ENCODE assay signal across 17 cellular contexts in genomic region chr5:72283358-72283757, GRCh38. TPM values are rescaled to one million over a fixed set of nuclear protein-coding genes. Genes with fewer than 3 reads are reported as not detected.
A peak's percentile ranks its signal among the peaks of the same experiment; 100 is the strongest.
DNase-seq lines count a peak whose midpoint lies in the region; ATAC-seq, FAIRE-seq and TF ChIP-seq lines count a peak whose summit lies in the region.
"Had no signal": no experiment of that assay in that cellular context is flagged by ENCODE, and none has a peak within 500 bp of the region (broad histone marks: within the 10 kb centered on the region; RNA-seq: fewer than 3 reads in every experiment).

No MANE protein-coding gene starts in this region.

- TF ChIP-seq RAD21 in A549 (conservative IDR thresholded peaks at IDR 0.05 in 1 of 2, IDR thresholded peaks at IDR 0.05 in 1 of 2), result no peak

- no peak for FAIRE-seq in A549 (lab: Jason Lieb, UNC)
- FAIRE-seq: small intestine had no signal

- H3K36me3 ChIP-seq in mesodermal cell (ENCODE audit: control insufficient read depth, insufficient read depth, low read length), result peaks cover 29% of the 10 kb centered on the region
- H3K36me3 ChIP-seq in effector memory CD4-positive, alpha-beta T cell (ENCODE audit: control insufficient read depth, insufficient read depth, low read length), result peaks cover 13% of the 10 kb centered on the region
- H3K36me3 ChIP-seq: thoracic aorta had no signal

- WGBS in A549 (ENCODE audit: missing lambda C conversion rate), result 86% methylated on average over 2 of the region's 2 CpGs
- 92 to 100% methylated on average over 2 of the region's 2 CpGs for WGBS in mesodermal cell (ENCODE audit: insufficient coverage in 2 of 2), 2 experiments
- WGBS in lower leg skin, 2 donors, result 67 to 82% methylated on average over 2 of the region's 2 CpGs

- no peaks in the 10 kb centered on the region for H3K27me3 ChIP-seq in effector memory CD4-positive, alpha-beta T cell (replicated peaks; ENCODE audit: control insufficient read depth, insufficient read depth, low read length, poor library complexity, severe bottlenecking)

- H3K4me3 ChIP-seq in A549 (no peak overlapping the region), mesodermal cell (ENCODE audit: extremely low read depth, insufficient read depth, low read length, poor library complexity, severe bottlenecking) (no peak overlapping the region), lower leg skin (ENCODE audit: low read depth, poor library complexity, severe bottlenecking) (no peak overlapping the region)
- H3K4me3 ChIP-seq in effector memory CD4-positive, alpha-beta T cell (ENCODE audit: insufficient read depth, low read depth, low read length, poor library complexity, severe bottlenecking), result no peak overlapping the region
- H3K4me3 ChIP-seq: thoracic aorta had no signal

- CTCF ChIA-PET in A549 (lab: Yijun Ruan, JAX), result interaction anchor here (1.2 to 1.8 kb wide), 3 partner anchors 25 to 501 kb away, joined by 4 to 7 read pairs (median 5); no protein-coding TSS in a partner anchor

- H3K27ac ChIP-seq in A549, result peak overlapping the region; percentile 80 to 83
- H3K27ac ChIP-seq in epithelial cell of prostate, result peak overlapping the region; percentile 73
- H3K27ac ChIP-seq in mesodermal cell (ENCODE audit: low read depth, low read length, severe bottlenecking), result peak overlapping the region; percentile 16
- H3K27ac ChIP-seq in effector memory CD4-positive, alpha-beta T cell (ENCODE audit: insufficient read depth, low read length, poor library complexity, severe bottlenecking), result no peak overlapping the region

- no peak for TF ChIP-seq CTCF in A549 (IDR thresholded peaks at IDR 0.05)
- no peak for TF ChIP-seq CTCF in lower leg skin (IDR thresholded peaks at IDR 0.05)

- no peak for DNase-seq in A549 (ENCODE audit: low read depth in 1 of 2, low spot score in 1 of 2)
- peak; percentile 41 for DNase-seq in RPMI7951 (ENCODE audit: low read depth)
- DNase-seq in epithelial cell of prostate (ENCODE audit: low read depth, low spot score), result no peak
- DNase-seq in NCI-H146 treated with DMSO at 0.1 percent for 48 hours (lab: John Stamatoyannopoulos, UW; ENCODE audit: unreplicated experiment), result no peak
- no peak for DNase-seq in 8988T
- no peak for DNase-seq in lower leg skin (ENCODE audit: low spot score in 2 of 2)
- DNase-seq in effector memory CD4-positive, alpha-beta T cell, result no peak
- DNase-seq: activated CD4-positive, alpha-beta T cell treated with anti-CD3 and anti-CD28 coated beads for 1 hour; activated naive CD8-positive, alpha-beta T cell treated with anti-CD3 and anti-CD28 coated beads, Interleukin-2, amount 50 U/mL, for 24 hours; activated T-cell treated with anti-CD3 and anti-CD28 coated beads, Interleukin-2, amount 50 U/mL, for 24 hours; DMS153; MM.1S; NCI-H2171 treated with DMSO at 0.1 percent for 48 hours; small intestine; T-cell had no signal

- TF ChIP-seq POLR2A in A549 (IDR thresholded peaks at IDR 0.05; ENCODE audit: low read length), result no peak
- no peak for TF ChIP-seq POLR2A in lower leg skin (IDR thresholded peaks at IDR 0.05)

- ATAC-seq in A549, result no peak
- ATAC-seq: activated naive CD8-positive, alpha-beta T cell treated with anti-CD3 and anti-CD28 coated beads, Interleukin-2, amount 50 U/mL, for 24 hours; T-cell had no signal

- no peaks in the 10 kb centered on the region for H3K9me3 ChIP-seq in A549
- H3K9me3 ChIP-seq in mesodermal cell (ENCODE audit: control insufficient read depth, low read length), result no peaks in the 10 kb centered on the region
- no peaks in the 10 kb centered on the region for H3K9me3 ChIP-seq in effector memory CD4-positive, alpha-beta T cell (ENCODE audit: control insufficient read depth, low read length)
- H3K9me3 ChIP-seq: thoracic aorta had no signal

- peak overlapping the region; percentile 59; the same call in 1 of the 3 replicates for H3K4me2 ChIP-seq in A549

- H3K4me1 ChIP-seq in A549 (peaks cover 34% of the 10 kb centered on the region), mesodermal cell (ENCODE audit: control insufficient read depth, insufficient read depth, low read length, poor library complexity, severe bottlenecking) (no peaks in the 10 kb centered on the region)
- H3K4me1 ChIP-seq in effector memory CD4-positive, alpha-beta T cell (ENCODE audit: control insufficient read depth, insufficient read depth, low read length, poor library complexity, severe bottlenecking), result no peaks in the 10 kb centered on the region

- POLR2A ChIA-PET in A549 (lab: Yijun Ruan, JAX), result interaction anchor here (1.8 to 1.9 kb wide), 2 partner anchors 25 to 35 kb away, joined by 5 to 8 read pairs; no protein-coding TSS in a partner anchor

- TF ChIP-seq EP300 in A549 (IDR thresholded peaks at IDR 0.05), result no peak

- intact Hi-C loops in lower leg skin (cut with DNase I; ENCODE audit: low total_unique reads), result loop anchor here (10.0 kb wide), 1 partner anchor 499 kb away; no protein-coding TSS in a partner anchor

TF ChIP-seq in A549, 52 proteins besides CTCF, POLR2A, EP300 and RAD21:
- no peak for TF ChIP-seq POLR2AphosphoS2 (conservative IDR thresholded peaks at IDR 0.05; ENCODE audit: low read length)
- no peak for TF ChIP-seq MAZ (IDR thresholded peaks at IDR 0.05; ENCODE audit: borderline replicate concordance, low read depth, low read length)
- no peak for TF ChIP-seq ZC3H11A (IDR thresholded peaks at IDR 0.05)

RNA-seq across cellular contexts. Expression of gene MRPS27, which starts 36.7 kb away (rescaled TPM):
- 141 and 160 TPM in 2 replicates for polyA plus RNA-seq in A549 (2011; rRNA removed)
- polyA plus RNA-seq in A549 (2012; cell fraction: cytosol; rRNA removed), result 66.9 and 73.2 TPM in 2 replicates
- polyA plus RNA-seq in A549 (2012; cell fraction: nucleus; rRNA removed), result 57.2 and 72.5 TPM in 2 replicates
- 73.8 to 81.1 TPM (median 81.0 TPM) in 3 replicates for polyA plus RNA-seq in A549 (2017; fragmentation: RNase III; extraction: RNeasy Plus Mini Kit Qiagen cat#74134 plus additional on column Dnase treatment)
- 154 and 167 TPM in 2 replicates for polyA minus RNA-seq in A549 (2011; rRNA and poly(A)+ RNA removed)
- total RNA-seq in RPMI7951 (2014; rRNA removed; shearing (Covaris generic)), result 60.1 and 70.4 TPM in 2 replicates
- 51.8 TPM for polyA plus RNA-seq in mesodermal cell (2013, experiment 1 of 2)
- 59.2 TPM for polyA plus RNA-seq in mesodermal cell (2013, experiment 2 of 2)
- 10 to 100 TPM; 32.8 to 55.0 (median 44.0) TPM for total RNA-seq in lower leg skin

RNA-seq across cellular contexts. Expression of gene PTCD2, which starts 36.8 kb away (rescaled TPM):
- polyA plus RNA-seq in A549 (2011; rRNA removed) (26.5 and 31.1 TPM in 2 replicates), A549 (2017; fragmentation: RNase III; extraction: RNeasy Plus Mini Kit Qiagen cat#74134 plus additional on column Dnase treatment) (12.6 to 14.4 TPM (median 13.2 TPM) in 3 replicates)
- polyA plus RNA-seq in A549 (2012; cell fraction: cytosol; rRNA removed), result 8.0 and 8.8 TPM in 2 replicates
- 6.7 and 7.8 TPM in 2 replicates for polyA plus RNA-seq in A549 (2012; cell fraction: nucleus; rRNA removed)
- polyA minus RNA-seq in A549 (2011; rRNA and poly(A)+ RNA removed), result 17.9 and 21.4 TPM in 2 replicates
- 14.0 and 15.3 TPM in 2 replicates for total RNA-seq in RPMI7951 (2014; rRNA removed; shearing (Covaris generic))
- polyA plus RNA-seq in mesodermal cell (2013, experiment 1 of 2), result 7.3 TPM
- polyA plus RNA-seq in mesodermal cell (2013, experiment 2 of 2), result 9.1 TPM
- total RNA-seq in lower leg skin, result 10 to 100 TPM in 1 of 4 donors, 1 to 10 TPM in 3; 7.2 to 12.5 (median 7.9) TPM
